Comparison of ENCODE assay signal across 2 cellular contexts in genomic region chr11:102007567-102008437, GRCh38.
TF ChIP-seq lines count a peak whose summit lies in the region.

No MANE protein-coding gene starts in this region.

TF ChIP-seq in Ishikawa, 13 proteins besides CTCF, POLR2A, EP300 and RAD21 (continued from another document):
- TF ChIP-seq FOXM1 (IDR thresholded peaks at IDR 0.05; ENCODE audit: borderline replicate concordance, low read depth) = peak; percentile 65; the same call in 1 of the 2 replicates

TF ChIP-seq in H1, 55 proteins besides CTCF, POLR2A, EP300 and RAD21 (continued from another document):
- TF ChIP-seq ATF2 (IDR thresholded peaks at IDR 0.05; ENCODE audit: low read length) = no peak
- TF ChIP-seq TBP (IDR thresholded peaks at IDR 0.05; ENCODE audit: low read depth, low read length) = no peak
- TF ChIP-seq NANOG (IDR thresholded peaks at IDR 0.05; ENCODE audit: insufficient read depth, low read depth, low read length, poor library complexity, severe bottlenecking) = no peak
- no peak for TF ChIP-seq PHF8 (conservative IDR thresholded peaks at IDR 0.05; ENCODE audit: low read depth, low read length)
- no peak for TF ChIP-seq MAX (IDR thresholded peaks at IDR 0.05)
- TF ChIP-seq SIX5 (IDR thresholded peaks at IDR 0.05; ENCODE audit: low read depth, low read length) = no peak
- TF ChIP-seq SP4 (IDR thresholded peaks at IDR 0.05; ENCODE audit: low read length) = no peak
- no peak for TF ChIP-seq BCL11A (IDR thresholded peaks at IDR 0.05; ENCODE audit: low read depth in 2 of 2, low read length in 2 of 2)
- no peak for TF ChIP-seq CHD1 (IDR thresholded peaks at IDR 0.05; ENCODE audit: low read depth, low read length)
- no peak for TF ChIP-seq CBX5 (IDR thresholded peaks at IDR 0.05; ENCODE audit: low read depth, low read length)
- TF ChIP-seq KDM1A (IDR thresholded peaks at IDR 0.05; ENCODE audit: borderline replicate concordance, low read length) = no peak
